In genomic region chr15:40873625-40874561, GRCh38 we compare ENCODE assay signal across 8 cellular contexts. TPM values are rescaled to one million over a fixed set of nuclear protein-coding genes. Genes with fewer than 3 reads are reported as not detected.
DNase-seq lines count a peak whose midpoint lies in the region; ATAC-seq, FAIRE-seq and TF ChIP-seq lines count a peak whose summit lies in the region.

RHOV (minus strand) TSS chr15:40874234; CDS start chr15:40874139, 95 bp downstream.

- H3K4me3 ChIP-seq in right cardiac atrium (ENCODE audit: low read length) (peak within 1 kb of the TSS; percentile 81), gastrocnemius medialis (peak within 1 kb of the TSS; percentile 51 to 68 (median 58))

- H3K9me3 Mint-ChIP-seq in activated naive CD8-positive, alpha-beta T cell treated with anti-CD3 and anti-CD28 coated beads for 36 hours, result no peaks in the 10 kb centered on the region

- H3K4me1 ChIP-seq in right cardiac atrium (ENCODE audit: control insufficient read depth, insufficient read depth, low read length) (no peaks in the 10 kb centered on the region), gastrocnemius medialis (no peaks in the 10 kb centered on the region)

- H3K4me3 Mint-ChIP-seq in activated naive CD8-positive, alpha-beta T cell treated with anti-CD3 and anti-CD28 coated beads for 36 hours, result peak within 1 kb of the TSS; percentile 84

- no peaks in the 10 kb centered on the region for H3K36me3 Mint-ChIP-seq in activated naive CD8-positive, alpha-beta T cell treated with anti-CD3 and anti-CD28 coated beads for 36 hours

- under 1% methylated on average over 78 of the region's 78 CpGs for WGBS in right cardiac atrium

- DNase-seq in D721Med (ENCODE audit: insufficient read length, low spot score) (peak; percentile 87), right cardiac atrium (peak; percentile 54 to 82 (median 79)), gastrocnemius medialis (no peak)
- DNase-seq in activated naive CD8-positive, alpha-beta T cell treated with anti-CD3 and anti-CD28 coated beads for 36 hours, result peak; percentile 67

- in situ Hi-C loops in gastrocnemius medialis (cut with MboI; ENCODE audit: low sequenced_read_pairs in 4 of 4), result no loop called here

- H3K4me1 Mint-ChIP-seq in activated naive CD8-positive, alpha-beta T cell treated with anti-CD3 and anti-CD28 coated beads for 36 hours, result peaks cover 22% of the 10 kb centered on the region

- intact Hi-C loops in right cardiac atrium (cut with DNase I), result no loop called here
- intact Hi-C loops in gastrocnemius medialis (cut with DNase I; ENCODE audit: low total_unique reads), result no loop called here

- H3K36me3 ChIP-seq in KOPT-K1 (ENCODE audit: insufficient read depth, low read length) (no peaks in the 10 kb centered on the region), gastrocnemius medialis (no peaks in the 10 kb centered on the region)

- ATAC-seq in GM21381 (IDR thresholded peaks at IDR 0.05; ENCODE audit: unreplicated experiment) (peak; percentile 43), right cardiac atrium (peak; percentile 84 to 85), gastrocnemius medialis (peak; percentile 14 to 36), HG03457 (IDR thresholded peaks at IDR 0.05; ENCODE audit: unreplicated experiment) (no peak)

- H3K27ac ChIP-seq in KOPT-K1 (ENCODE audit: low read depth, low read length, poor library complexity, severe bottlenecking) (peak within 1 kb of the TSS; percentile 14), right cardiac atrium (ENCODE audit: low read length) (no peak within 1 kb of the TSS), gastrocnemius medialis (no peak within 1 kb of the TSS)

- TF ChIP-seq POLR2A in Raji (IDR thresholded peaks at IDR 0.05; ENCODE audit: insufficient read depth, low read depth, low read length), result peak; percentile 76
- TF ChIP-seq POLR2A in gastrocnemius medialis (IDR thresholded peaks at IDR 0.05), result no peak

- H3K9me3 ChIP-seq in KOPT-K1 (ENCODE audit: insufficient read depth, low read length, poor library complexity, severe bottlenecking), result no peaks in the 10 kb centered on the region
- no peaks in the 10 kb centered on the region for H3K9me3 ChIP-seq in right cardiac atrium (ENCODE audit: control insufficient read depth, low read length)
- no peaks in the 10 kb centered on the region for H3K9me3 ChIP-seq in gastrocnemius medialis

- peaks cover 17% of the 10 kb centered on the region for H3K27me3 Mint-ChIP-seq in activated naive CD8-positive, alpha-beta T cell treated with anti-CD3 and anti-CD28 coated beads for 36 hours

- no peak within 1 kb of the TSS for H3K27ac Mint-ChIP-seq in activated naive CD8-positive, alpha-beta T cell treated with anti-CD3 and anti-CD28 coated beads for 36 hours

- H3K27me3 ChIP-seq in right cardiac atrium (ENCODE audit: control insufficient read depth, insufficient read depth) (no peaks in the 10 kb centered on the region), gastrocnemius medialis (peaks cover 0 to 11% (median 11%) of the 10 kb centered on the region in 3 donors)

- TF ChIP-seq CTCF in D721Med (IDR thresholded peaks at IDR 0.05; ENCODE audit: insufficient read depth, missing control alignments), result peak; percentile 35
- peak in 1 of 5 experiments; percentile 29 for TF ChIP-seq CTCF in gastrocnemius medialis (IDR thresholded peaks at IDR 0.05 in 4 of 5, conservative IDR thresholded peaks at IDR 0.05 in 1 of 5)

- no peak for FAIRE-seq in D721Med (lab: Jason Lieb, UNC)

RNA-seq across cellular contexts. Expression of gene RHOV, which starts in this region (rescaled TPM):
- under 1 TPM; 0.45 to 0.50 TPM for total RNA-seq in activated naive CD8-positive, alpha-beta T cell treated with anti-CD3 and anti-CD28 coated beads for 36 hours
- total RNA-seq in right cardiac atrium (not detected), gastrocnemius medialis (not detected)
- not detected for polyA plus RNA-seq in right cardiac atrium

Comparison
In these comparisons a context has a peak if more than half of its experiments do, and no peak if none do; other contexts are left out.
1. Peak in DNase-seq in activated naive CD8-positive, alpha-beta T cell treated with anti-CD3 and anti-CD28 coated beads for 36 hours; RNA of the gene not detected or under 1 TPM.
2. Peak in DNase-seq, ATAC-seq and H3K4me3 ChIP-seq in right cardiac atrium; RNA of the gene not detected or under 1 TPM.
3. Peak in ATAC-seq and H3K4me3 ChIP-seq in gastrocnemius medialis; RNA of the gene not detected or under 1 TPM.